ENCODE assay signal across 13 cellular contexts in genomic region chr1:202005958-202006357, GRCh38. TPM values are rescaled to one million over a fixed set of nuclear protein-coding genes. Genes with fewer than 3 reads are reported as not detected.
DNase-seq lines count a peak whose midpoint lies in the region; ATAC-seq and TF ChIP-seq lines count a peak whose summit lies in the region.
"Had no signal": no experiment of that assay in that cellular context is flagged by ENCODE, and none has a peak within 500 bp of the region (broad histone marks: within the 10 kb centered on the region; RNA-seq: fewer than 3 reads in every experiment).

No MANE protein-coding gene starts in this region.

- H3K4me3 ChIP-seq in BJ (ENCODE audit: low read depth, low read length): no peak overlapping the region
- no peak overlapping the region for H3K4me3 ChIP-seq in LNCaP clone FGC (ENCODE audit: low read depth, low read length)
- H3K4me3 ChIP-seq in cardiac fibroblast (replicated peaks in 1 of 2; ENCODE audit: low read depth in 2 of 2, low read length in 2 of 2): no peak overlapping the region
- H3K4me3 ChIP-seq: HAP-1 had no signal

- no peaks in the 10 kb centered on the region for H3K9me3 ChIP-seq in CD4-positive, alpha-beta T cell (ENCODE audit: control insufficient read depth, low read length)
- H3K9me3 ChIP-seq: HAP-1 had no signal

- H3K27ac ChIP-seq in CD4-positive, alpha-beta T cell (ENCODE audit: low read depth, low read length): no peak overlapping the region

- H3K4me1 Mint-ChIP-seq in neural crest cell: peaks cover 18% of the 10 kb centered on the region
- H3K4me1 Mint-ChIP-seq in CD4-positive, alpha-beta T cell (ENCODE audit: low read depth): no peaks in the 10 kb centered on the region
- H3K4me1 Mint-ChIP-seq: activated naive CD4-positive, alpha-beta T cell treated with anti-CD3 and anti-CD28 coated beads, Interleukin-2, amount 50 U/mL, for 24 hours had no signal

- H3K36me3 ChIP-seq in BJ (ENCODE audit: control insufficient read depth, insufficient read depth, low read length): peaks cover 24% of the 10 kb centered on the region

- no peak overlapping the region for H3K4me3 Mint-ChIP-seq in neural crest cell
- H3K4me3 Mint-ChIP-seq in CD4-positive, alpha-beta T cell: no peak overlapping the region
- H3K4me3 Mint-ChIP-seq: activated naive CD4-positive, alpha-beta T cell treated with anti-CD3 and anti-CD28 coated beads, Interleukin-2, amount 50 U/mL, for 24 hours; stimulated activated naive CD8-positive, alpha-beta T cell treated with anti-CD3 and anti-CD28 coated beads, Interleukin-15, Interleukin-2, amounts not matched to agents 100 ng/mL and 50 ng/mL, for 24 hours; T-helper 1 cell treated with Interleukin-12 subunit alpha and Interleukin-12 subunit beta and Interleukin-4 antibody, amounts not matched to agents 30 μg/mL and 1 μg/mL, for 36 hours had no signal

- peaks cover 2% of the 10 kb centered on the region for H3K27me3 Mint-ChIP-seq in neural crest cell (ENCODE audit: low read depth)
- H3K27me3 Mint-ChIP-seq in CD4-positive, alpha-beta T cell: no peaks in the 10 kb centered on the region
- H3K27me3 Mint-ChIP-seq: activated naive CD4-positive, alpha-beta T cell treated with anti-CD3 and anti-CD28 coated beads, Interleukin-2, amount 50 U/mL, for 24 hours; stimulated activated naive CD8-positive, alpha-beta T cell treated with anti-CD3 and anti-CD28 coated beads, Interleukin-15, Interleukin-2, amounts not matched to agents 100 ng/mL and 50 ng/mL, for 24 hours had no signal

- H3K9me3 Mint-ChIP-seq in neural crest cell: no peaks in the 10 kb centered on the region
- H3K9me3 Mint-ChIP-seq in CD4-positive, alpha-beta T cell: no peaks in the 10 kb centered on the region
- H3K9me3 Mint-ChIP-seq: activated naive CD4-positive, alpha-beta T cell treated with anti-CD3 and anti-CD28 coated beads, Interleukin-2, amount 50 U/mL, for 24 hours; stimulated activated naive CD8-positive, alpha-beta T cell treated with anti-CD3 and anti-CD28 coated beads, Interleukin-15, Interleukin-2, amounts not matched to agents 100 ng/mL and 50 ng/mL, for 24 hours; T-helper 1 cell treated with Interleukin-12 subunit alpha and Interleukin-12 subunit beta and Interleukin-4 antibody, amounts not matched to agents 30 μg/mL and 1 μg/mL, for 36 hours had no signal

- peaks cover 2% of the 10 kb centered on the region for H3K36me3 Mint-ChIP-seq in neural crest cell (ENCODE audit: low read depth)
- H3K36me3 Mint-ChIP-seq in CD4-positive, alpha-beta T cell (ENCODE audit: low read depth): peaks cover 60% of the 10 kb centered on the region

- peak; percentile 46 for TF ChIP-seq CTCF in BJ (IDR thresholded peaks at IDR 0.05; ENCODE audit: insufficient read depth, low read depth, low read length)
- peak; percentile 45 for TF ChIP-seq CTCF in LNCaP clone FGC (IDR thresholded peaks at IDR 0.05; ENCODE audit: control insufficient read depth, extremely low read depth, insufficient read depth)
- TF ChIP-seq CTCF in cardiac fibroblast (IDR thresholded peaks at IDR 0.05; ENCODE audit: low read depth, low read length): peak; percentile 36
- peak; percentile 61 for TF ChIP-seq CTCF in neural crest cell (conservative IDR thresholded peaks at IDR 0.05)
- TF ChIP-seq CTCF in CD4-positive, alpha-beta T cell (IDR thresholded peaks at IDR 0.05): no peak

- CTCF ChIA-PET in BJ (lab: Yijun Ruan, JAX): interaction anchor here (0.6 to 24.4 kb wide), 4 partner anchors 14 to 123 kb away, joined by 3 to 642 read pairs (median 3); partner anchors contain the start of gene GPR37L1
- CTCF ChIA-PET in CD4-positive, alpha-beta T cell (lab: Charles Lee): no interaction called here

- intact Hi-C loops in CD4-positive, alpha-beta T cell (cut with DNase I, micrococcal nuclease): no loop called here

- POLR2A ChIA-PET in BJ (lab: Charles Lee): no interaction called here
- POLR2A ChIA-PET in CD4-positive, alpha-beta T cell (lab: Charles Lee): no interaction called here

- no peaks in the 10 kb centered on the region for H3K27me3 ChIP-seq in BJ (ENCODE audit: control insufficient read depth, insufficient read depth, low read length)
- H3K27me3 ChIP-seq in CD4-positive, alpha-beta T cell (ENCODE audit: control insufficient read depth, insufficient read depth, low read length): no peaks in the 10 kb centered on the region

- no peak for ATAC-seq in CD4-positive, alpha-beta T cell (ENCODE audit: poor library complexity)
- ATAC-seq: sciatic nerve had no signal

- no peak overlapping the region for H3K27ac Mint-ChIP-seq in neural crest cell (ENCODE audit: unreplicated experiment)
- no peak overlapping the region for H3K27ac Mint-ChIP-seq in CD4-positive, alpha-beta T cell
- H3K27ac Mint-ChIP-seq: activated naive CD4-positive, alpha-beta T cell treated with anti-CD3 and anti-CD28 coated beads, Interleukin-2, amount 50 U/mL, for 24 hours; stimulated activated naive CD8-positive, alpha-beta T cell treated with anti-CD3 and anti-CD28 coated beads, Interleukin-15, Interleukin-2, amounts not matched to agents 100 ng/mL and 50 ng/mL, for 24 hours; T-helper 1 cell treated with Interleukin-12 subunit alpha and Interleukin-12 subunit beta and Interleukin-4 antibody, amounts not matched to agents 30 μg/mL and 1 μg/mL, for 36 hours had no signal

- no peak for DNase-seq in BJ (ENCODE audit: low read depth)
- DNase-seq in LNCaP clone FGC (ENCODE audit: low read depth): no peak
- DNase-seq in cardiac fibroblast (ENCODE audit: low read depth in 2 of 2): peak; percentile 35 to 51
- DNase-seq in neural crest cell (ENCODE audit: low read depth, low spot score): no peak
- DNase-seq in CD4-positive, alpha-beta T cell: no peak
- no peak for DNase-seq in NCI-H2107 treated with DMSO at 0.1 percent for 48 hours (lab: John Stamatoyannopoulos, UW; ENCODE audit: unreplicated experiment)
- no peak for DNase-seq in activated naive CD4-positive, alpha-beta T cell treated with Interleukin-2 at 50 U/mL for 16 hours
- no peak for DNase-seq in GM19238 (ENCODE audit: insufficient read length, low spot score)

RNA-seq across cellular contexts. Expression of gene ELF3, which starts 4.4 kb away (rescaled TPM):
- 0.02 and 0.21 TPM in 2 replicates for polyA plus RNA-seq in BJ (2011; rRNA removed)
- 0.24 TPM in 1 of 2 replicates, not detected in the other for polyA minus RNA-seq in BJ (2011; rRNA and poly(A)+ RNA removed)
- 0.19 and 0.55 TPM in 2 replicates for total RNA-seq in neural crest cell
- total RNA-seq in CD4-positive, alpha-beta T cell: 1 to 10 TPM; 2.0 to 2.7 TPM

RNA-seq across cellular contexts. Expression of gene RNPEP, which starts 23.5 kb away (rescaled TPM):
- polyA plus RNA-seq in BJ (2011; rRNA removed): 42.6 and 51.5 TPM in 2 replicates
- polyA minus RNA-seq in BJ (2011; rRNA and poly(A)+ RNA removed): 24.1 and 31.7 TPM in 2 replicates
- total RNA-seq in neural crest cell: 47.7 and 50.8 TPM in 2 replicates
- total RNA-seq in CD4-positive, alpha-beta T cell: 10 to 100 TPM; 19.9 to 20.8 TPM

RNA-seq across cellular contexts. Expression of gene TIMM17A, which starts 50.7 kb away (rescaled TPM):
- polyA plus RNA-seq in BJ (2011; rRNA removed): 54.6 and 87.5 TPM in 2 replicates
- polyA minus RNA-seq in BJ (2011; rRNA and poly(A)+ RNA removed): 16.6 and 24.7 TPM in 2 replicates
- total RNA-seq in neural crest cell: 59.6 and 63.9 TPM in 2 replicates
- 10 to 100 TPM; 46.2 to 49.6 TPM for total RNA-seq in CD4-positive, alpha-beta T cell

RNA-seq across cellular contexts. Expression of gene LMOD1, which starts 59.6 kb away (rescaled TPM):
- polyA plus RNA-seq in BJ (2011; rRNA removed): 67.8 and 112 TPM in 2 replicates
- 72.1 and 102 TPM in 2 replicates for polyA minus RNA-seq in BJ (2011; rRNA and poly(A)+ RNA removed)
- total RNA-seq in neural crest cell: 0.19 and 0.39 TPM in 2 replicates
- not detected for total RNA-seq in CD4-positive, alpha-beta T cell

Comparison
In these comparisons a context has a peak if more than half of its experiments do, and no peak if none do; other contexts are left out.
1. DNase-seq: peak in cardiac fibroblast (2 of 2); none in BJ (single experiment), LNCaP clone FGC (single experiment), neural crest cell (single experiment), CD4-positive, alpha-beta T cell (0 of 10), NCI-H2107 treated with DMSO at 0.1 percent for 48 hours (single experiment), activated naive CD4-positive, alpha-beta T cell treated with Interleukin-2 at 50 U/mL for 16 hours (single experiment) and GM19238 (single experiment).